In genomic region chr2:1727101-1727771, GRCh38 we compare ENCODE assay signal across 17 cellular contexts. TPM values are rescaled to one million over a fixed set of nuclear protein-coding genes. Genes with fewer than 3 reads are reported as not detected.
DNase-seq lines count a peak whose midpoint lies in the region; ATAC-seq and TF ChIP-seq lines count a peak whose summit lies in the region.
"Had no signal": no experiment of that assay in that cellular context is flagged by ENCODE, and none has a peak within 500 bp of the region (broad histone marks: within the 10 kb centered on the region; RNA-seq: fewer than 3 reads in every experiment).

No MANE protein-coding gene starts in this region.

- TF ChIP-seq CTCF in RWPE1 (conservative IDR thresholded peaks at IDR 0.05; ENCODE audit: low read depth) (no peak), fibroblast of pulmonary artery (IDR thresholded peaks at IDR 0.05; ENCODE audit: low read length, missing control alignments) (no peak), omental fat pad (IDR thresholded peaks at IDR 0.05) (no peak), OCI-LY7 (conservative IDR thresholded peaks at IDR 0.05; ENCODE audit: low read length) (no peak), suprapubic skin (IDR thresholded peaks at IDR 0.05) (no peak)

- H3K4me3 Mint-ChIP-seq in activated CD4-positive, alpha-beta T cell treated with anti-CD3 and anti-CD28 coated beads, Interleukin-2, amount 10 ng/mL, durations not matched to agents 7 days and 5 days: no peak overlapping the region
- H3K4me3 Mint-ChIP-seq: activated naive CD8-positive, alpha-beta T cell treated with anti-CD3 and anti-CD28 coated beads for 36 hours; CD14-positive monocyte; stimulated activated naive CD8-positive, alpha-beta T cell treated with anti-CD3 and anti-CD28 coated beads, Interleukin-15, amount 100 ng/mL, for 72 hours had no signal

- H3K4me1 ChIP-seq in OCI-LY7 (ENCODE audit: insufficient read depth, low read length, poor library complexity, severe bottlenecking): no peaks in the 10 kb centered on the region
- peaks cover 31% of the 10 kb centered on the region for H3K4me1 ChIP-seq in suprapubic skin

- H3K27me3 ChIP-seq in H7 (ENCODE audit: control insufficient read depth, insufficient read depth, low read length) (no peaks in the 10 kb centered on the region), suprapubic skin (peaks cover 3% of the 10 kb centered on the region)
- H3K27me3 ChIP-seq: heart left ventricle had no signal

- H3K9me3 Mint-ChIP-seq in activated CD4-positive, alpha-beta T cell treated with anti-CD3 and anti-CD28 coated beads, Interleukin-2, amount 10 ng/mL, durations not matched to agents 7 days and 5 days: no peaks in the 10 kb centered on the region
- H3K9me3 Mint-ChIP-seq: activated naive CD8-positive, alpha-beta T cell treated with anti-CD3 and anti-CD28 coated beads for 36 hours; stimulated activated naive CD8-positive, alpha-beta T cell treated with anti-CD3 and anti-CD28 coated beads, Interleukin-15, amount 100 ng/mL, for 72 hours had no signal

- no peaks in the 10 kb centered on the region for H3K4me1 Mint-ChIP-seq in activated CD4-positive, alpha-beta T cell treated with anti-CD3 and anti-CD28 coated beads, Interleukin-2, amount 10 ng/mL, durations not matched to agents 7 days and 5 days
- H3K4me1 Mint-ChIP-seq: activated naive CD8-positive, alpha-beta T cell treated with anti-CD3 and anti-CD28 coated beads for 36 hours; CD14-positive monocyte; stimulated activated naive CD8-positive, alpha-beta T cell treated with anti-CD3 and anti-CD28 coated beads, Interleukin-15, amount 100 ng/mL, for 72 hours had no signal

- no peaks in the 10 kb centered on the region for H3K27me3 Mint-ChIP-seq in activated CD4-positive, alpha-beta T cell treated with anti-CD3 and anti-CD28 coated beads, Interleukin-2, amount 10 ng/mL, durations not matched to agents 7 days and 5 days
- H3K27me3 Mint-ChIP-seq: activated naive CD8-positive, alpha-beta T cell treated with anti-CD3 and anti-CD28 coated beads for 36 hours had no signal

- no peaks in the 10 kb centered on the region for H4K20me1 ChIP-seq in OCI-LY7 (ENCODE audit: insufficient read depth, low read length)

- H3K36me3 Mint-ChIP-seq in activated CD4-positive, alpha-beta T cell treated with anti-CD3 and anti-CD28 coated beads, Interleukin-2, amount 10 ng/mL, durations not matched to agents 7 days and 5 days (ENCODE audit: low read depth): no peaks in the 10 kb centered on the region
- H3K36me3 Mint-ChIP-seq: activated naive CD8-positive, alpha-beta T cell treated with anti-CD3 and anti-CD28 coated beads for 36 hours; CD14-positive monocyte had no signal

- TF ChIP-seq POLR2A in suprapubic skin (IDR thresholded peaks at IDR 0.05): no peak

- H3K4me3 ChIP-seq in H7 (ENCODE audit: insufficient read depth, low read depth, low read length) (no peak overlapping the region), fibroblast of pulmonary artery (replicated peaks; ENCODE audit: low read depth, low read length) (peak overlapping the region; percentile 15), OCI-LY7 (ENCODE audit: low read depth, low read length, poor library complexity, severe bottlenecking) (no peak overlapping the region), suprapubic skin (no peak overlapping the region)
- H3K4me3 ChIP-seq: psoas muscle had no signal

- ATAC-seq in omental fat pad (ENCODE audit: low FRiP score): no peak
- ATAC-seq: psoas muscle; stimulated activated naive CD8-positive, alpha-beta T cell treated with anti-CD3 and anti-CD28 coated beads, Interleukin-15, amount 100 ng/mL, for 72 hours had no signal

- WGBS in suprapubic skin: 88% methylated on average over 22 of the region's 22 CpGs

- no peaks in the 10 kb centered on the region; the same call in 1 of the 2 replicates for H3K36me3 ChIP-seq in H7 (replicated peaks; ENCODE audit: control insufficient read depth, insufficient read depth, low read length)
- no peaks in the 10 kb centered on the region for H3K36me3 ChIP-seq in OCI-LY7 (ENCODE audit: insufficient read depth, low read length)
- no peaks in the 10 kb centered on the region for H3K36me3 ChIP-seq in suprapubic skin
- H3K36me3 ChIP-seq: heart left ventricle had no signal

- no peak for TF ChIP-seq EP300 in suprapubic skin (IDR thresholded peaks at IDR 0.05)

- no peaks in the 10 kb centered on the region for H3K9me3 ChIP-seq in OCI-LY7 (ENCODE audit: low read length)
- no peaks in the 10 kb centered on the region for H3K9me3 ChIP-seq in suprapubic skin
- H3K9me3 ChIP-seq: heart left ventricle, psoas muscle had no signal

- intact Hi-C loops in OCI-LY7 (cut with micrococcal nuclease; ENCODE audit: unreplicated experiment): no loop called here

- H3K79me2 ChIP-seq in OCI-LY7 (ENCODE audit: insufficient read depth, low read depth, low read length): no peaks in the 10 kb centered on the region

- CTCF ChIA-PET in RWPE1 (lab: Yijun Ruan, JAX): no interaction called here
- CTCF ChIA-PET in activated CD4-positive, alpha-beta T cell treated with anti-CD3 and anti-CD28 coated beads, Interleukin-2, amount 10 ng/mL, durations not matched to agents 7 days and 5 days (lab: Charles Lee): no interaction called here
- CTCF ChIA-PET in OCI-LY7 (lab: Charles Lee; ENCODE audit: unreplicated experiment): no interaction called here

- POLR2A ChIA-PET in RWPE1 (lab: Yijun Ruan, JAX; ENCODE audit: low non-redundant PET) (no interaction called here), OCI-LY7 (lab: Charles Lee) (no interaction called here)
- POLR2A ChIA-PET in activated CD4-positive, alpha-beta T cell treated with anti-CD3 and anti-CD28 coated beads, Interleukin-2, amount 10 ng/mL, durations not matched to agents 7 days and 5 days (lab: Charles Lee): no interaction called here

- H3K27ac Mint-ChIP-seq in activated CD4-positive, alpha-beta T cell treated with anti-CD3 and anti-CD28 coated beads, Interleukin-2, amount 10 ng/mL, durations not matched to agents 7 days and 5 days: no peak overlapping the region
- H3K27ac Mint-ChIP-seq: activated naive CD8-positive, alpha-beta T cell treated with anti-CD3 and anti-CD28 coated beads for 36 hours; stimulated activated naive CD8-positive, alpha-beta T cell treated with anti-CD3 and anti-CD28 coated beads, Interleukin-15, amount 100 ng/mL, for 72 hours had no signal

- no peak overlapping the region for H2AFZ ChIP-seq in OCI-LY7 (ENCODE audit: low read length)

- no peaks in the 10 kb centered on the region for H3K9me2 ChIP-seq in OCI-LY7 (ENCODE audit: insufficient read depth, low read length)

- H3K27ac ChIP-seq in RWPE1: peak overlapping the region; percentile 80
- no peak overlapping the region for H3K27ac ChIP-seq in OCI-LY7 (ENCODE audit: low read depth, low read length, poor library complexity, severe bottlenecking)
- H3K27ac ChIP-seq in suprapubic skin: no peak overlapping the region
- H3K27ac ChIP-seq: psoas muscle had no signal

- BruUV-seq in OCI-LY7 (replicated peaks; lab: Mats Ljungman, UMichigan): no TSS peak

- DNase-seq in H7: peak; percentile 49
- DNase-seq in RWPE1 (ENCODE audit: low spot score): no peak
- DNase-seq in fibroblast of pulmonary artery (ENCODE audit: low read depth): peak; percentile 53
- peak; percentile 17 for DNase-seq in omental fat pad (ENCODE audit: low spot score)
- no peak for DNase-seq in activated CD4-positive, alpha-beta T cell treated with anti-CD3 and anti-CD28 coated beads, Interleukin-2, amount 10 ng/mL, durations not matched to agents 7 days and 5 days
- no peak for DNase-seq in OCI-LY7 (ENCODE audit: low spot score)
- DNase-seq in RPMI8226: no peak
- DNase-seq in suprapubic skin (ENCODE audit: low spot score in 2 of 2): no peak
- DNase-seq: activated naive CD8-positive, alpha-beta T cell treated with anti-CD3 and anti-CD28 coated beads for 36 hours; HCEC 1CT; mesendoderm; NCI-H1694 treated with DMSO at 0.1 percent for 48 hours; T1000 had no signal

- H3K4me2 ChIP-seq in OCI-LY7 (ENCODE audit: low read length): no peak overlapping the region

RNA-seq across cellular contexts. Expression of gene PXDN, which starts 17.1 kb away (rescaled TPM):
- 102 and 124 TPM in 2 replicates for total RNA-seq in H7 (2014; rRNA removed; shearing (Covaris generic))
- total RNA-seq in omental fat pad (100 to 1,000 TPM in 2 of 4 donors, 10 to 100 TPM in 2; 81.2 to 228 (median 112) TPM), OCI-LY7 (2022) (not detected in 2 replicates), suprapubic skin (1 to 10 TPM; 7.0 to 9.5 (median 9.4) TPM)
- under 1 TPM; 0.20 to 0.58 TPM for total RNA-seq in activated CD4-positive, alpha-beta T cell treated with anti-CD3 and anti-CD28 coated beads, Interleukin-2, amount 10 ng/mL, durations not matched to agents 7 days and 5 days
- total RNA-seq in OCI-LY7 (2014; rRNA removed; shearing (Covaris generic)): not detected in 2 replicates

Comparison
In these comparisons a context has a peak if more than half of its experiments do, and no peak if none do; other contexts are left out.
1. DNase-seq: peak in H7 (single experiment), fibroblast of pulmonary artery (single experiment) and omental fat pad (single experiment); none in RWPE1 (single experiment), activated CD4-positive, alpha-beta T cell treated with anti-CD3 and anti-CD28 coated beads, Interleukin-2, amount 10 ng/mL, durations not matched to agents 7 days and 5 days (single experiment), OCI-LY7 (single experiment), RPMI8226 (single experiment) and suprapubic skin (0 of 2).
2. RNA of gene PXDN, which starts 17.1 kb away (total RNA-seq): 81.2 to 228 TPM in omental fat pad, 102 to 124 TPM in H7 and 7.0 to 9.5 TPM in suprapubic skin; 0.20 to 0.58 TPM in activated CD4-positive, alpha-beta T cell treated with anti-CD3 and anti-CD28 coated beads, Interleukin-2, amount 10 ng/mL, durations not matched to agents 7 days and 5 days and not detected in OCI-LY7; every median in the first group is over 4 times any median in the second.